In genomic region chr6:44475417-44475778, GRCh38 we compare ENCODE assay signal across 9 cellular contexts.
A peak's percentile ranks its signal among the peaks of the same experiment; 100 is the strongest.
DNase-seq lines count a peak whose midpoint lies in the region; ATAC-seq and TF ChIP-seq lines count a peak whose summit lies in the region.
"Had no signal": no experiment of that assay in that cellular context is flagged by ENCODE, and none has a peak within 500 bp of the region (broad histone marks: within the 10 kb centered on the region; RNA-seq: fewer than 3 reads in every experiment).

No MANE protein-coding gene starts in this region.

- H3K4me3 ChIP-seq in smooth muscle cell: no peak overlapping the region
- H3K4me3 ChIP-seq: tibial nerve had no signal

- H4K20me1 ChIP-seq in smooth muscle cell (ENCODE audit: low read depth): no peaks in the 10 kb centered on the region

- H3F3A ChIP-seq in smooth muscle cell (ENCODE audit: low read depth): no peaks in the 10 kb centered on the region

- DNase-seq in activated T-cell treated with anti-CD3 and anti-CD28 coated beads, Interleukin-2, amount 50 U/mL, for 72 hours: no peak
- no peak for DNase-seq in activated T-cell treated with anti-CD3 and anti-CD28 coated beads, Interleukin-2, amount 50 U/mL, for 24 hours
- no peak for DNase-seq in smooth muscle cell (lab: John Stamatoyannopoulos, UW; ENCODE audit: unreplicated experiment)
- DNase-seq in MV-4-11 (lab: John Stamatoyannopoulos, UW): no peak
- no peak for DNase-seq in midbrain (lab: John Stamatoyannopoulos, UW)
- no peak for DNase-seq in kidney glomerular epithelial cell (lab: John Stamatoyannopoulos, UW)

- no peak overlapping the region for H3K27ac Mint-ChIP-seq in activated T-cell treated with anti-CD3 and anti-CD28 coated beads, Interleukin-2, amount 50 U/mL, for 72 hours
- H3K27ac Mint-ChIP-seq in activated T-cell treated with anti-CD3 and anti-CD28 coated beads, Interleukin-2, amount 50 U/mL, for 24 hours: no peak overlapping the region
- peak overlapping the region in 3 of 5 experiments; percentile 14 to 74 (median 56) for H3K27ac Mint-ChIP-seq in brain

- H3K4me1 ChIP-seq in smooth muscle cell (ENCODE audit: low read depth): peaks cover 2% of the 10 kb centered on the region

- H3K27ac ChIP-seq in smooth muscle cell (ENCODE audit: low read depth): no peak overlapping the region

- H3K4me2 ChIP-seq in smooth muscle cell: no peak overlapping the region

- H3K4me1 Mint-ChIP-seq in activated T-cell treated with anti-CD3 and anti-CD28 coated beads, Interleukin-2, amount 50 U/mL, for 72 hours (ENCODE audit: low read depth): no peaks in the 10 kb centered on the region
- no peaks in the 10 kb centered on the region for H3K4me1 Mint-ChIP-seq in activated T-cell treated with anti-CD3 and anti-CD28 coated beads, Interleukin-2, amount 50 U/mL, for 24 hours (ENCODE audit: low read depth)
- H3K4me1 Mint-ChIP-seq in brain: peaks cover 30% of the 10 kb centered on the region

- H3K27me3 Mint-ChIP-seq in activated T-cell treated with anti-CD3 and anti-CD28 coated beads, Interleukin-2, amount 50 U/mL, for 72 hours (ENCODE audit: low read depth): no peaks in the 10 kb centered on the region
- H3K27me3 Mint-ChIP-seq in activated T-cell treated with anti-CD3 and anti-CD28 coated beads, Interleukin-2, amount 50 U/mL, for 24 hours: peaks cover 4% of the 10 kb centered on the region
- peaks cover 13% of the 10 kb centered on the region for H3K27me3 Mint-ChIP-seq in brain

- no peaks in the 10 kb centered on the region for H3K27me3 ChIP-seq in smooth muscle cell (ENCODE audit: low read depth)
- H3K27me3 ChIP-seq: tibial nerve had no signal

- H3K4me3 Mint-ChIP-seq in activated T-cell treated with anti-CD3 and anti-CD28 coated beads, Interleukin-2, amount 50 U/mL, for 72 hours: no peak overlapping the region
- no peak overlapping the region for H3K4me3 Mint-ChIP-seq in activated T-cell treated with anti-CD3 and anti-CD28 coated beads, Interleukin-2, amount 50 U/mL, for 24 hours
- peak overlapping the region in 1 of 5 experiments; percentile 10 for H3K4me3 Mint-ChIP-seq in brain

- WGBS in smooth muscle cell (ENCODE audit: low lambda C conversion rate): 33% methylated on average over 6 of the region's 6 CpGs

- no peaks in the 10 kb centered on the region for H3K9me3 ChIP-seq in smooth muscle cell (replicated peaks; ENCODE audit: low read depth)
- H3K9me3 ChIP-seq: tibial nerve had no signal

- no peaks in the 10 kb centered on the region for H3K9me3 Mint-ChIP-seq in activated T-cell treated with anti-CD3 and anti-CD28 coated beads, Interleukin-2, amount 50 U/mL, for 72 hours
- no peaks in the 10 kb centered on the region for H3K9me3 Mint-ChIP-seq in activated T-cell treated with anti-CD3 and anti-CD28 coated beads, Interleukin-2, amount 50 U/mL, for 24 hours
- H3K9me3 Mint-ChIP-seq in brain: no peaks in the 10 kb centered on the region

- peak overlapping the region; percentile 92 for H2AFZ ChIP-seq in smooth muscle cell (ENCODE audit: low read depth)

- H3K36me3 Mint-ChIP-seq in activated T-cell treated with anti-CD3 and anti-CD28 coated beads, Interleukin-2, amount 50 U/mL, for 72 hours (ENCODE audit: insufficient read depth in 2 of 2): no peaks in the 10 kb centered on the region
- H3K36me3 Mint-ChIP-seq in activated T-cell treated with anti-CD3 and anti-CD28 coated beads, Interleukin-2, amount 50 U/mL, for 24 hours (ENCODE audit: low read depth): no peaks in the 10 kb centered on the region
- H3K36me3 Mint-ChIP-seq in brain: no peaks in the 10 kb centered on the region

- H3K9ac ChIP-seq in smooth muscle cell (ENCODE audit: low read depth): no peak overlapping the region

- no peaks in the 10 kb centered on the region for H3K79me2 ChIP-seq in smooth muscle cell (ENCODE audit: low read depth)

- H3K36me3 ChIP-seq in smooth muscle cell (ENCODE audit: low read depth): no peaks in the 10 kb centered on the region
- H3K36me3 ChIP-seq: tibial nerve had no signal

- no peak for TF ChIP-seq CTCF in brain (conservative IDR thresholded peaks at IDR 0.05)
- no peak for TF ChIP-seq CTCF in smooth muscle cell (IDR thresholded peaks at IDR 0.05; ENCODE audit: borderline replicate concordance, insufficient read depth, poor library complexity, severe bottlenecking)

- peak; percentile 35 to 44 for ATAC-seq in activated T-cell treated with anti-CD3 and anti-CD28 coated beads, Interleukin-2, amount 50 U/mL, for 72 hours (replicated peaks in 1 of 2)
- peak; percentile 21 for ATAC-seq in HG02885 (IDR thresholded peaks at IDR 0.05; ENCODE audit: poor library complexity, unreplicated experiment)

Comparison
In these comparisons a context has a peak if more than half of its experiments do, and no peak if none do; other contexts are left out.
1. H3K27ac Mint-ChIP-seq: peak in brain (3 of 5); none in activated T-cell treated with anti-CD3 and anti-CD28 coated beads, Interleukin-2, amount 50 U/mL, for 72 hours (single experiment) and activated T-cell treated with anti-CD3 and anti-CD28 coated beads, Interleukin-2, amount 50 U/mL, for 24 hours (single experiment).